16 cellular contexts compared by ENCODE assay signal in the genomic region with DNA sequence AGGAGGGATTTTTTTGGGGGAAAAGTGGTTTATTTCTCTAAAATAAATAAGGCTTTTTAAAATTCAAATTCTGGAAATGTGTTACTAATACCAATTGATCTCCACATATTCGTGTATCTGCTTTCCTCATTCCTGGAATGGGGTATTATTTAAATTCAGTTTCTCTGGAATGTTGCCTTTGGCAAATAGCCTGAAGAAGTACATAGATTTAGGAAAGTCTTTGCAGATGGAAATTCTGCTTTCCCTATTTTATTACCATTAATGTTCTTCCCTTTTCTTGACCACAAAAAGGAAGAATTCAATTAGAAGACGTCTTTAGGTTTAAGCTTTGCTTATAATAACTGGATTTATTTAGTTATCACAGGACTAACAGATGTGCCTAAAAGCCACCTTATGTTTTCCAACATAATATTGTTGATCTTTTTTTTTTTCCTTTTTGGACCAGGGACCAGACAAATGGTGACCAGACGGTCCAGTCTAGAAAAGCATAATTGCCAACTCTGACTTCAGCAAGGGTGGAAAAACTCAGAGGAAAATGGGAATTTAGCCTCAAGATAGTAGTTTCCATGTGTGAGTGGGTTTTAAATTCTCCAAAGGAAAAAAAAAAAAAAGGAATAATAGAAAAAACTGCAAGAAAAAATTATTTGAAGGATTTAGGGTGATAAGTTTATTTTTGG.
DNase-seq lines count a peak whose midpoint lies in the region; TF ChIP-seq lines count a peak whose summit lies in the region.
"Had no signal": no experiment of that assay in that cellular context is flagged by ENCODE, and none has a peak within 500 bp of the region (broad histone marks: within the 10 kb centered on the region; RNA-seq: fewer than 3 reads in every experiment).

No MANE protein-coding gene starts in this region.

- no peak for TF ChIP-seq CTCF in nephron progenitor cell (IDR thresholded peaks at IDR 0.05)
- no peak for TF ChIP-seq CTCF in neural progenitor cell (IDR thresholded peaks at IDR 0.05)
- TF ChIP-seq CTCF in GM13976 (IDR thresholded peaks at IDR 0.05; ENCODE audit: borderline replicate concordance, control extremely low read depth, extremely low read depth, insufficient read depth, missing control alignments) = no peak

- H3K27ac Mint-ChIP-seq in nephron progenitor cell = peak overlapping the region; percentile 68
- no peak overlapping the region for H3K27ac Mint-ChIP-seq in neural progenitor cell

- H2AFZ ChIP-seq in neural progenitor cell (replicated peaks) = no peak overlapping the region

- in situ Hi-C loops in GM13976 (cut with MboI; ENCODE audit: low sequenced_read_pairs, unreplicated experiment) = no loop called here

- no peaks in the 10 kb centered on the region for H3K9me3 Mint-ChIP-seq in nephron progenitor cell
- no peaks in the 10 kb centered on the region for H3K9me3 Mint-ChIP-seq in neural progenitor cell

- DNase-seq in CD1c-positive myeloid dendritic cell (ENCODE audit: extremely low spot score) (peak; percentile 6), adipocyte (ENCODE audit: low read depth) (no peak), fibroblast of gingiva (ENCODE audit: low read depth) (peak; percentile 19), nephron progenitor cell (no peak), SKM-1 treated with dmso at 0.1 percent for 144 hours (lab: John Stamatoyannopoulos, UW; ENCODE audit: unreplicated experiment) (no peak), neural progenitor cell (ENCODE audit: low spot score) (no peak), GM13976 (ENCODE audit: low spot score) (no peak)
- DNase-seq: BE2C; CD8-positive, alpha-beta memory T cell; H7; NCI-H1092; NCI-H345; NCI-H526 treated with DMSO at 0.1 percent for 48 hours; NK-92 treated with Interleukin-12 subunit alpha and Interleukin-12 subunit beta, amount 100 ng/mL, for 24 hours; PC-3 had no signal

- H3K4me1 ChIP-seq in adipocyte (ENCODE audit: control insufficient read depth, insufficient read depth, low read length) (peaks cover 36% of the 10 kb centered on the region), neural progenitor cell (no peaks in the 10 kb centered on the region)

- no peaks in the 10 kb centered on the region for H4K20me1 ChIP-seq in neural progenitor cell (ENCODE audit: low read depth)

- H3K36me3 Mint-ChIP-seq in nephron progenitor cell (ENCODE audit: low read depth) (no peaks in the 10 kb centered on the region), neural progenitor cell (no peaks in the 10 kb centered on the region)
- H3K36me3 Mint-ChIP-seq: CD8-positive, alpha-beta memory T cell had no signal

- H3K79me2 ChIP-seq in neural progenitor cell (ENCODE audit: low read depth) = no peaks in the 10 kb centered on the region

- H3K27ac ChIP-seq in neural progenitor cell = no peak overlapping the region
- H3K27ac ChIP-seq: KMS-11 had no signal

- no peak overlapping the region for H3K4me2 ChIP-seq in neural progenitor cell
- H3K4me2 ChIP-seq: KMS-11 had no signal

- H3K9ac ChIP-seq in adipocyte (ENCODE audit: low read length) (peak overlapping the region; percentile 20), neural progenitor cell (no peak overlapping the region)
- H3K9ac ChIP-seq: KMS-11 had no signal

- H3K36me3 ChIP-seq in adipocyte (ENCODE audit: control insufficient read depth, insufficient read depth, low read length, severe bottlenecking) = no peaks in the 10 kb centered on the region
- H3K36me3 ChIP-seq in neural progenitor cell = no peaks in the 10 kb centered on the region
- H3K36me3 ChIP-seq: BE2C had no signal

- H3K27me3 Mint-ChIP-seq in nephron progenitor cell (ENCODE audit: low read depth, poor library complexity) = no peaks in the 10 kb centered on the region
- H3K27me3 Mint-ChIP-seq in neural progenitor cell (ENCODE audit: insufficient read depth, low read depth) = no peaks in the 10 kb centered on the region
- H3K27me3 Mint-ChIP-seq: CD8-positive, alpha-beta memory T cell had no signal

- H3K4me1 Mint-ChIP-seq in nephron progenitor cell (peaks cover 33% of the 10 kb centered on the region), neural progenitor cell (peaks cover 15% of the 10 kb centered on the region)

- H3K4me3 ChIP-seq in adipocyte (ENCODE audit: low read length) (no peak overlapping the region), neural progenitor cell (no peak overlapping the region)

- H3F3A ChIP-seq in neural progenitor cell (ENCODE audit: low read depth) = no peaks in the 10 kb centered on the region

- H3K27me3 ChIP-seq in adipocyte (replicated peaks; ENCODE audit: control insufficient read depth, insufficient read depth, low read length) (no peaks in the 10 kb centered on the region), neural progenitor cell (no peaks in the 10 kb centered on the region)
- H3K27me3 ChIP-seq: BE2C had no signal

- H3K4me3 Mint-ChIP-seq in nephron progenitor cell (no peak overlapping the region), neural progenitor cell (no peak overlapping the region)
- H3K4me3 Mint-ChIP-seq: CD8-positive, alpha-beta memory T cell had no signal

- H3K9me3 ChIP-seq in adipocyte (ENCODE audit: control insufficient read depth, low read length) = no peaks in the 10 kb centered on the region
- no peaks in the 10 kb centered on the region for H3K9me3 ChIP-seq in neural progenitor cell (ENCODE audit: low read depth)
- H3K9me3 ChIP-seq: BE2C had no signal

Comparison
In these comparisons a context has a peak if more than half of its experiments do, and no peak if none do; other contexts are left out.
1. DNase-seq: peak in CD1c-positive myeloid dendritic cell (single experiment) and fibroblast of gingiva (single experiment); none in adipocyte (single experiment), nephron progenitor cell (single experiment), SKM-1 treated with dmso at 0.1 percent for 144 hours (single experiment), neural progenitor cell (single experiment) and GM13976 (single experiment).